Comparison of ENCODE assay signal across 9 cellular contexts in genomic region chr7:44981035-44981706, GRCh38. TPM values are rescaled to one million over a fixed set of nuclear protein-coding genes. Genes with fewer than 3 reads are reported as not detected.
DNase-seq lines count a peak whose midpoint lies in the region; ATAC-seq and TF ChIP-seq lines count a peak whose summit lies in the region.
"Had no signal": no experiment of that assay in that cellular context is flagged by ENCODE, and none has a peak within 500 bp of the region (broad histone marks: within the 10 kb centered on the region; RNA-seq: fewer than 3 reads in every experiment).

No MANE protein-coding gene starts in this region.

- no peak for DNase-seq in RWPE1 (ENCODE audit: low spot score)
- no peak for DNase-seq in foreskin keratinocyte
- no peak for DNase-seq in NCI-H1417 treated with DMSO at 0.1 percent for 48 hours (lab: John Stamatoyannopoulos, UW)
- no peak for DNase-seq in UCSD-AML1 (lab: John Stamatoyannopoulos, UW; ENCODE audit: unreplicated experiment)
- DNase-seq: SHP77 had no signal

- H3K4me3 ChIP-seq in ACC112 (ENCODE audit: low read depth, low read length), result no peak overlapping the region

- peak; percentile 1 for ATAC-seq in GM19351 (IDR thresholded peaks at IDR 0.05; ENCODE audit: unreplicated experiment)
- no peak for ATAC-seq in foreskin keratinocyte
- no peak for ATAC-seq in HG03135 (IDR thresholded peaks at IDR 0.05; ENCODE audit: unreplicated experiment)
- ATAC-seq in HG02973 (IDR thresholded peaks at IDR 0.05; ENCODE audit: unreplicated experiment), result no peak

- CTCF ChIA-PET in RWPE1 (lab: Yijun Ruan, JAX), result interaction anchor here (0.6 to 1.1 kb wide), 3 partner anchors 8 to 154 kb away, joined by 3 to 5 read pairs (median 3); no protein-coding TSS in a partner anchor

- no peak overlapping the region for H2AFZ ChIP-seq in ACC112 (ENCODE audit: low read length, unreplicated experiment)

- peaks cover 43% of the 10 kb centered on the region for H3K4me1 ChIP-seq in ACC112 (ENCODE audit: control insufficient read depth, insufficient read depth, low read length, unreplicated experiment)
- peaks cover 22% of the 10 kb centered on the region for H3K4me1 ChIP-seq in foreskin keratinocyte

- H3K36me3 ChIP-seq in ACC112 (ENCODE audit: insufficient read depth, low read length), result peaks cover 26% of the 10 kb centered on the region

- H3K27me3 ChIP-seq in ACC112 (ENCODE audit: insufficient read depth, low read length) (no peaks in the 10 kb centered on the region), foreskin keratinocyte (no peaks in the 10 kb centered on the region)

- H3K79me2 ChIP-seq in ACC112 (ENCODE audit: control insufficient read depth, insufficient read depth, low read length, unreplicated experiment), result peaks cover 30% of the 10 kb centered on the region

- TF ChIP-seq CTCF in RWPE1 (conservative IDR thresholded peaks at IDR 0.05; ENCODE audit: low read depth) (no peak), foreskin keratinocyte (conservative IDR thresholded peaks at IDR 0.05) (peak; percentile 9)

- peak overlapping the region; percentile 75 for H3K27ac ChIP-seq in ACC112 (ENCODE audit: low read depth, low read length)
- H3K27ac ChIP-seq in RWPE1, result peak overlapping the region; percentile 96
- H3K27ac ChIP-seq in foreskin keratinocyte, result peak overlapping the region; percentile 75

- POLR2A ChIA-PET in RWPE1 (lab: Yijun Ruan, JAX; ENCODE audit: low non-redundant PET), result interaction anchor here (0.6 kb wide), 1 partner anchor 18 kb away, joined by 3 read pairs; no protein-coding TSS in a partner anchor

RNA-seq across cellular contexts. Expression of gene MYO1G, which starts 2.4 kb away (rescaled TPM):
- 0.04 and 0.10 TPM in 2 replicates for total RNA-seq in foreskin keratinocyte
- 0.08 TPM in 1 of 2 replicates, not detected in the other for polyA plus RNA-seq in foreskin keratinocyte

RNA-seq across cellular contexts. Expression of gene CCM2, which starts 18.8 kb away (rescaled TPM):
- total RNA-seq in foreskin keratinocyte, result 65.4 and 68.9 TPM in 2 replicates
- 84.0 and 86.5 TPM in 2 replicates for polyA plus RNA-seq in foreskin keratinocyte
